ENCODE assay signal across 8 cellular contexts in genomic region chr15:92819312-92820232, GRCh38.
DNase-seq lines count a peak whose midpoint lies in the region; ATAC-seq and TF ChIP-seq lines count a peak whose summit lies in the region.

No MANE protein-coding gene starts in this region.

- H3K36me3 ChIP-seq in GM23248 (ENCODE audit: low read depth) (no peaks in the 10 kb centered on the region), RWPE2 (ENCODE audit: low read depth) (no peaks in the 10 kb centered on the region)

- H3K4me2 ChIP-seq in GM23248 (ENCODE audit: unreplicated experiment): peak overlapping the region; percentile 93

- H3K9me3 ChIP-seq in GM23248 (ENCODE audit: low read depth): no peaks in the 10 kb centered on the region
- no peaks in the 10 kb centered on the region for H3K9me3 ChIP-seq in RWPE2 (ENCODE audit: severe bottlenecking)

- WGBS in GM23248 (ENCODE audit: low coverage in 1 of 2, low lambda C conversion rate in 2 of 2, missing lambda C conversion rate in 2 of 2), 2 experiments: 21 to 22% methylated on average over 16 of the region's 16 CpGs

- H3K27me3 ChIP-seq in GM23248 (replicated peaks; ENCODE audit: insufficient read depth) (no peaks in the 10 kb centered on the region), RWPE2 (ENCODE audit: insufficient read depth, poor library complexity, severe bottlenecking) (no peaks in the 10 kb centered on the region)

- no peak for DNase-seq in AG09309 (ENCODE audit: low read depth)
- DNase-seq in GM23248: peak; percentile 39
- DNase-seq in RWPE2 (ENCODE audit: low spot score): no peak
- DNase-seq in epithelial cell of prostate (ENCODE audit: low read depth, low spot score): no peak
- no peak for DNase-seq in nephron progenitor cell
- no peak for DNase-seq in activated effector memory CD4-positive, alpha-beta T cell treated with Interleukin-2 at 50 U/mL for 16 hours
- DNase-seq in stimulated activated CD4-positive, alpha-beta T cell treated with anti-CD3 and anti-CD28 coated beads, Interleukin-15, amount 100 ng/mL, for 24 hours: no peak
- DNase-seq in DMS153 (lab: John Stamatoyannopoulos, UW): no peak

- H2AFZ ChIP-seq in GM23248: peak overlapping the region; percentile 99

- H3K4me3 ChIP-seq in AG09309 (ENCODE audit: control insufficient read depth, low read depth, low read length) (peak overlapping the region; percentile 28), GM23248 (peak overlapping the region; percentile 69), RWPE2 (ENCODE audit: severe bottlenecking) (peak overlapping the region; percentile 21)

- no peaks in the 10 kb centered on the region for H4K20me1 ChIP-seq in GM23248 (ENCODE audit: insufficient read depth)

- TF ChIP-seq CTCF in AG09309 (IDR thresholded peaks at IDR 0.05; ENCODE audit: control insufficient read depth, insufficient read depth, low read depth, low read length, missing control alignments) (no peak), RWPE2 (IDR thresholded peaks at IDR 0.05; ENCODE audit: poor library complexity, severe bottlenecking) (no peak), nephron progenitor cell (IDR thresholded peaks at IDR 0.05) (no peak)

- ATAC-seq in RWPE2 (ENCODE audit: low read depth): peak; percentile 26

- peaks cover 77% of the 10 kb centered on the region for H3K4me1 Mint-ChIP-seq in nephron progenitor cell

- in situ Hi-C loops in GM23248 (cut with MboI): no loop called here

- no peaks in the 10 kb centered on the region for H3K9me2 ChIP-seq in GM23248 (ENCODE audit: insufficient read depth)

- no peaks in the 10 kb centered on the region for H3K9me3 Mint-ChIP-seq in nephron progenitor cell

- peak overlapping the region; percentile 100 for H3K27ac Mint-ChIP-seq in nephron progenitor cell

- H3K27me3 Mint-ChIP-seq in nephron progenitor cell (ENCODE audit: low read depth, poor library complexity): no peaks in the 10 kb centered on the region

- H3K4me3 Mint-ChIP-seq in nephron progenitor cell: peak overlapping the region; percentile 86

- H3K79me2 ChIP-seq in GM23248 (ENCODE audit: insufficient read depth): no peaks in the 10 kb centered on the region

- H3K4me1 ChIP-seq in GM23248 (ENCODE audit: insufficient read depth) (peaks cover 35% of the 10 kb centered on the region), RWPE2 (ENCODE audit: insufficient read depth, poor library complexity, severe bottlenecking) (peaks cover 42% of the 10 kb centered on the region)

- H3F3A ChIP-seq in GM23248 (ENCODE audit: insufficient read depth): peaks cover 36% of the 10 kb centered on the region

- peak overlapping the region; percentile 87 for H3K9ac ChIP-seq in GM23248

- H3K27ac ChIP-seq in GM23248 (peak overlapping the region; percentile 86), RWPE2 (ENCODE audit: poor library complexity, severe bottlenecking) (peak overlapping the region; percentile 89), epithelial cell of prostate (peak overlapping the region; percentile 94)

- H3K36me3 Mint-ChIP-seq in nephron progenitor cell (ENCODE audit: low read depth): no peaks in the 10 kb centered on the region
